ENCODE assay signal across 1 cellular context in genomic region chr11:129251067-129251466, GRCh38.
TF ChIP-seq lines count a peak whose summit lies in the region.

No MANE protein-coding gene starts in this region.

TF ChIP-seq in SK-N-SH treated with all-trans-retinoic acid at 6 μM for 48 hours, 23 proteins besides CTCF, POLR2A, EP300 and RAD21 (continued from another document):
- no peak for TF ChIP-seq POU6F1 (CRISPR knock-in tag; IDR thresholded peaks at IDR 0.05; ENCODE audit: borderline replicate concordance, low read depth)
- TF ChIP-seq PPARA (CRISPR knock-in tag; IDR thresholded peaks at IDR 0.05; ENCODE audit: borderline replicate concordance): no peak
- no peak for TF ChIP-seq ZFP30 (CRISPR knock-in tag; IDR thresholded peaks at IDR 0.05)
- no peak for TF ChIP-seq TOX (CRISPR knock-in tag; IDR thresholded peaks at IDR 0.05; ENCODE audit: borderline replicate concordance)
- TF ChIP-seq RARB (CRISPR knock-in tag; IDR thresholded peaks at IDR 0.05): no peak
- no peak for TF ChIP-seq ZNF8 (CRISPR knock-in tag; IDR thresholded peaks at IDR 0.05)
- TF ChIP-seq CREB5 (CRISPR knock-in tag; IDR thresholded peaks at IDR 0.05; ENCODE audit: low read depth): no peak
